In the genomic region with DNA sequence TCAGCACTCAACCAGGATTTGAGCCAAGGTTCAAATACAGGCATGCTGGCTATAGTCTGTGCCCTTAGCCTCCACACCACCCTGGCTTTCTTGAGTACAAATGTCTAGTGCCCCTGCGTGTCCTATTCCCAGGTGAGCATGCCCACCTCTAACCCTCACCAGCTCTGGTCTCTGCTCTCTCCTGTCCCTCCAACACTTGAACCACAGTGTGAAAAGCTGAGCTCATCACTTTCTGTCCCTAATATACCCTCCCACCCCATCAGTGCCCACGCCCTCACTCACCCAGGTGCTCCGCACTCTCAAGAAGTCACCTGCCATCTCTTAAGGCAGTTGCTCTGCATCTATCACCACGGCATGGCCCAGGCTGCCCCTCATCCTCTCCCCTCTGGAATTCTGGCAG, we compare ENCODE assay signal across 2 cellular contexts.
TF ChIP-seq lines count a peak whose summit lies in the region.

No MANE protein-coding gene starts in this region.

TF ChIP-seq in A549, 52 proteins besides CTCF, POLR2A, EP300 and RAD21:
- TF ChIP-seq ZC3H11A (IDR thresholded peaks at IDR 0.05), result no peak
- TF ChIP-seq MAFK (IDR thresholded peaks at IDR 0.05; ENCODE audit: partially characterized antibody), result peak; percentile 72

TF ChIP-seq in IMR-90, 13 proteins besides CTCF, POLR2A, EP300 and RAD21:
- peak; percentile 50 for TF ChIP-seq MAFK (IDR thresholded peaks at IDR 0.05; ENCODE audit: low read depth, low read length)
- TF ChIP-seq, protein P1, sequence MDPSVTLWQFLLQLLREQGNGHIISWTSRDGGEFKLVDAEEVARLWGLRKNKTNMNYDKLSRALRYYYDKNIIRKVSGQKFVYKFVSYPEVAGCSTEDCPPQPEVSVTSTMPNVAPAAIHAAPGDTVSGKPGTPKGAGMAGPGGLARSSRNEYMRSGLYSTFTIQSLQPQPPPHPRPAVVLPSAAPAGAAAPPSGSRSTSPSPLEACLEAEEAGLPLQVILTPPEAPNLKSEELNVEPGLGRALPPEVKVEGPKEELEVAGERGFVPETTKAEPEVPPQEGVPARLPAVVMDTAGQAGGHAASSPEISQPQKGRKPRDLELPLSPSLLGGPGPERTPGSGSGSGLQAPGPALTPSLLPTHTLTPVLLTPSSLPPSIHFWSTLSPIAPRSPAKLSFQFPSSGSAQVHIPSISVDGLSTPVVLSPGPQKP (IDR thresholded peaks at IDR 0.05; ENCODE audit: borderline replicate concordance, low read depth, low read length), result no peak
TF ChIP-seq in IMR-90: peak in this region for 1.
